ENCODE assay signal across 22 cellular contexts in genomic region chr1:243756529-243756928, GRCh38.
"Had no signal": no experiment of that assay in that cellular context is flagged by ENCODE, and none has a peak within 500 bp of the region (broad histone marks: within the 10 kb centered on the region; RNA-seq: fewer than 3 reads in every experiment).

No MANE protein-coding gene starts in this region.

- H3K36me3 ChIP-seq: ascending aorta, brain microvascular endothelial cell, colonic mucosa, lower lobe of right lung, stomach, suprapubic skin, transverse colon had no signal

- H3K27ac Mint-ChIP-seq: activated naive CD4-positive, alpha-beta T cell treated with anti-CD3 and anti-CD28 coated beads for 36 hours; stimulated activated memory B cell treated with anti-CD40 and anti-IgM and Interleukin-4, amounts not matched to agents 10 μg/mL and 1 μg/mL and 100 μg/mL, for 72 hours; T-helper 2 cell treated with Interferon-gamma antibody and Interleukin-4, amounts not matched to agents 5 μg/mL and 100 μg/mL, for 36 hours had no signal

- H3K9me3 ChIP-seq: ascending aorta, colonic mucosa, lower lobe of right lung, stomach, suprapubic skin, transverse colon had no signal

- H3K9me3 Mint-ChIP-seq: activated naive CD4-positive, alpha-beta T cell treated with anti-CD3 and anti-CD28 coated beads for 36 hours; activated T-cell treated with anti-CD3 and anti-CD28 coated beads, Interleukin-2, amount 50 U/mL, for 4 hours; naive B cell; stimulated activated memory B cell treated with anti-CD40 and anti-IgM and Interleukin-4, amounts not matched to agents 10 μg/mL and 1 μg/mL and 100 μg/mL, for 72 hours; T-helper 2 cell treated with Interferon-gamma antibody and Interleukin-4, amounts not matched to agents 5 μg/mL and 100 μg/mL, for 36 hours had no signal

- H3K36me3 Mint-ChIP-seq: naive B cell had no signal

- H3K27me3 Mint-ChIP-seq: naive B cell; stimulated activated memory B cell treated with anti-CD40 and anti-IgM and Interleukin-4, amounts not matched to agents 10 μg/mL and 1 μg/mL and 100 μg/mL, for 72 hours had no signal

- H3K4me1 ChIP-seq: colonic mucosa, suprapubic skin, transverse colon had no signal

- H3K27ac ChIP-seq: ascending aorta, brain microvascular endothelial cell, colonic mucosa, lower lobe of right lung, stomach, suprapubic skin, transverse colon had no signal

- ATAC-seq: activated T-cell treated with anti-CD3 and anti-CD28 coated beads, Interleukin-2, amount 50 U/mL, for 4 hours; left lobe of liver; lower lobe of right lung; sciatic nerve; stimulated activated memory B cell treated with anti-CD40 and anti-IgM and Interleukin-4, amounts not matched to agents 10 μg/mL and 1 μg/mL and 100 μg/mL, for 72 hours had no signal

- H3K4me3 ChIP-seq: ascending aorta, colonic mucosa, lower lobe of right lung, stomach, suprapubic skin, transverse colon had no signal

- H3K4me3 Mint-ChIP-seq: activated naive CD4-positive, alpha-beta T cell treated with anti-CD3 and anti-CD28 coated beads for 36 hours; activated T-cell treated with anti-CD3 and anti-CD28 coated beads, Interleukin-2, amount 50 U/mL, for 4 hours; naive B cell; stimulated activated memory B cell treated with anti-CD40 and anti-IgM and Interleukin-4, amounts not matched to agents 10 μg/mL and 1 μg/mL and 100 μg/mL, for 72 hours; T-helper 2 cell treated with Interferon-gamma antibody and Interleukin-4, amounts not matched to agents 5 μg/mL and 100 μg/mL, for 36 hours had no signal

- DNase-seq: activated effector memory CD4-positive, alpha-beta T cell treated with Interleukin-2 at 50 U/mL for 16 hours; activated naive CD4-positive, alpha-beta T cell treated with anti-CD3 and anti-CD28 coated beads for 36 hours; activated T-cell treated with anti-CD3 and anti-CD28 coated beads, Interleukin-2, amount 50 U/mL, for 4 hours; brain microvascular endothelial cell; central memory CD4-positive, alpha-beta T cell; colonic mucosa; erythroblast; foreskin melanocyte; kidney; lower lobe of right lung; naive B cell; occipital lobe; small intestine; stimulated activated CD4-positive, alpha-beta T cell treated with anti-CD3 and anti-CD28 coated beads, Interleukin-2, amount 100 ng/mL, for 24 hours; stomach; transverse colon had no signal
